In the genomic region with DNA sequence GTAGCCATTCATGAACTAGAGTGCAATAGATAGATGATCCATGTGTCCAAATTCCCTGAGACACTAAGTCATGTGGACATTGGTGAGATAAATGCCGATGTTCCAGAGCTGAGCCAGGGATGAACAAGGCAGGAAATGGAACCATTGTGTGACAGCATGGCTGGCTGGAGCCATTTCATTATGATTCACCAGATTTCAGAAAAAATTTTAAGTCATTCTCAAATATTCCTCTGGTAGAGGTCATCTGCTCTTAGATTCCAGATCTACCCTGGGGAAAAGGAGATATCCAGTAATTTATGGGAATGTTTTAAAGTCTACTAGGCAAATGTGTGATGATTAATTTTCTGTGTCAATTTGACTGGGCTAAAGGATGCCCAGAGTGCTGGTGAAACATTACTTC, we compare ENCODE assay signal across 24 cellular contexts.
DNase-seq lines count a peak whose midpoint lies in the region; ATAC-seq, FAIRE-seq and TF ChIP-seq lines count a peak whose summit lies in the region.
"Had no signal": no experiment of that assay in that cellular context is flagged by ENCODE, and none has a peak within 500 bp of the region (broad histone marks: within the 10 kb centered on the region; RNA-seq: fewer than 3 reads in every experiment).

No MANE protein-coding gene starts in this region.

- H3K36me3 ChIP-seq in astrocyte (ENCODE audit: insufficient read depth, low read length) (no peaks in the 10 kb centered on the region), osteoblast (ENCODE audit: insufficient read depth, low read length) (no peaks in the 10 kb centered on the region)

- H3K4me1 ChIP-seq in astrocyte (ENCODE audit: insufficient read depth, low read length): no peaks in the 10 kb centered on the region
- no peaks in the 10 kb centered on the region for H3K4me1 ChIP-seq in osteoblast (ENCODE audit: insufficient read depth, low read length)
- H3K4me1 ChIP-seq: A549 had no signal

- H3K27me3 Mint-ChIP-seq in astrocyte (ENCODE audit: low read depth, unreplicated experiment): no peaks in the 10 kb centered on the region
- no peaks in the 10 kb centered on the region for H3K27me3 Mint-ChIP-seq in activated CD4-positive, alpha-beta T cell treated with anti-CD3 and anti-CD28 coated beads, Interleukin-2, amount 10 ng/mL, durations not matched to agents 7 days and 5 days
- no peaks in the 10 kb centered on the region for H3K27me3 Mint-ChIP-seq in glutamatergic neuron (ENCODE audit: unreplicated experiment)

- peak; percentile 17 for FAIRE-seq in astrocyte (lab: Jason Lieb, UNC)
- FAIRE-seq: A549, GM12891, HepG2, K562 had no signal

- H3K9me3 Mint-ChIP-seq in astrocyte (ENCODE audit: unreplicated experiment) (peaks cover 6% of the 10 kb centered on the region), glutamatergic neuron (ENCODE audit: unreplicated experiment) (no peaks in the 10 kb centered on the region)
- no peaks in the 10 kb centered on the region for H3K9me3 Mint-ChIP-seq in activated CD4-positive, alpha-beta T cell treated with anti-CD3 and anti-CD28 coated beads, Interleukin-2, amount 10 ng/mL, durations not matched to agents 7 days and 5 days

- H3K4me3 Mint-ChIP-seq in astrocyte (ENCODE audit: unreplicated experiment) (no peak overlapping the region), glutamatergic neuron (ENCODE audit: unreplicated experiment) (no peak overlapping the region)
- no peak overlapping the region for H3K4me3 Mint-ChIP-seq in activated CD4-positive, alpha-beta T cell treated with anti-CD3 and anti-CD28 coated beads, Interleukin-2, amount 10 ng/mL, durations not matched to agents 7 days and 5 days
- H3K4me3 Mint-ChIP-seq: CD8-positive, alpha-beta memory T cell had no signal

- H3K4me1 Mint-ChIP-seq in astrocyte (ENCODE audit: low read depth, unreplicated experiment): no peaks in the 10 kb centered on the region
- no peaks in the 10 kb centered on the region for H3K4me1 Mint-ChIP-seq in activated CD4-positive, alpha-beta T cell treated with anti-CD3 and anti-CD28 coated beads, Interleukin-2, amount 10 ng/mL, durations not matched to agents 7 days and 5 days
- no peaks in the 10 kb centered on the region for H3K4me1 Mint-ChIP-seq in glutamatergic neuron (ENCODE audit: low read depth, unreplicated experiment)
- H3K4me1 Mint-ChIP-seq: CD8-positive, alpha-beta memory T cell had no signal

- POLR2A ChIA-PET in activated CD4-positive, alpha-beta T cell treated with anti-CD3 and anti-CD28 coated beads, Interleukin-2, amount 10 ng/mL, durations not matched to agents 7 days and 5 days (lab: Charles Lee): no interaction called here

- H3K36me3 Mint-ChIP-seq in astrocyte (ENCODE audit: low read depth, unreplicated experiment): no peaks in the 10 kb centered on the region
- H3K36me3 Mint-ChIP-seq in activated CD4-positive, alpha-beta T cell treated with anti-CD3 and anti-CD28 coated beads, Interleukin-2, amount 10 ng/mL, durations not matched to agents 7 days and 5 days (ENCODE audit: low read depth): no peaks in the 10 kb centered on the region
- H3K36me3 Mint-ChIP-seq in glutamatergic neuron (ENCODE audit: unreplicated experiment): no peaks in the 10 kb centered on the region
- H3K36me3 Mint-ChIP-seq: CD8-positive, alpha-beta memory T cell had no signal

- TF ChIP-seq CTCF in AG10803 (conservative IDR thresholded peaks at IDR 0.05; ENCODE audit: low read length) (no peak), astrocyte (IDR thresholded peaks at IDR 0.05; ENCODE audit: insufficient read depth, low read depth, low read length) (no peak), osteoblast (IDR thresholded peaks at IDR 0.05; ENCODE audit: extremely low read depth, low read depth, low read length) (no peak), glutamatergic neuron (IDR thresholded peaks at IDR 0.05; ENCODE audit: partially characterized antibody, unreplicated experiment) (no peak)

- CTCF ChIA-PET in activated CD4-positive, alpha-beta T cell treated with anti-CD3 and anti-CD28 coated beads, Interleukin-2, amount 10 ng/mL, durations not matched to agents 7 days and 5 days (lab: Charles Lee): no interaction called here

- ATAC-seq in GM21528 (IDR thresholded peaks at IDR 0.05; ENCODE audit: low FRiP score, unreplicated experiment): no peak
- ATAC-seq: A549, HepG2, K562, Panc1 had no signal

- H2AFZ ChIP-seq in astrocyte (ENCODE audit: low read depth, low read length) (no peak overlapping the region), osteoblast (ENCODE audit: low read length) (no peak overlapping the region)

- H3K4me3 ChIP-seq in AG10803 (ENCODE audit: low read length) (no peak overlapping the region), astrocyte (ENCODE audit: insufficient read depth, low read depth, low read length) (no peak overlapping the region), osteoblast (ENCODE audit: insufficient read depth, low read length) (no peak overlapping the region)
- H3K4me3 ChIP-seq: A549, K562 had no signal

- H3K27ac ChIP-seq in astrocyte (ENCODE audit: low read depth, low read length) (no peak overlapping the region), osteoblast (ENCODE audit: low read depth, low read length) (no peak overlapping the region)
- H3K27ac ChIP-seq: A549, C4-2B had no signal

- H3K27me3 ChIP-seq in astrocyte (ENCODE audit: insufficient read depth, low read length): no peaks in the 10 kb centered on the region
- no peaks in the 10 kb centered on the region for H3K27me3 ChIP-seq in osteoblast (ENCODE audit: insufficient read depth, low read length)

- H3K4me2 ChIP-seq in astrocyte (ENCODE audit: low read length) (no peak overlapping the region), osteoblast (ENCODE audit: insufficient read depth, low read length) (no peak overlapping the region)
- H3K4me2 ChIP-seq: A549 had no signal

- no peaks in the 10 kb centered on the region for H4K20me1 ChIP-seq in astrocyte (ENCODE audit: insufficient read depth, low read length)
- no peaks in the 10 kb centered on the region for H4K20me1 ChIP-seq in osteoblast (ENCODE audit: insufficient read depth, low read length)

- H3K9ac ChIP-seq in astrocyte (ENCODE audit: low read length): no peak overlapping the region

- DNase-seq in AG10803 (ENCODE audit: low read depth) (peak; percentile 60), GM04504 (ENCODE audit: low read depth) (peak; percentile 55), astrocyte (ENCODE audit: low read depth) (no peak), osteoblast (ENCODE audit: insufficient read length, low spot score, missing footprints) (peak; percentile 29), glutamatergic neuron (no peak), LoVo (ENCODE audit: low spot score) (no peak)
- no peak for DNase-seq in activated CD4-positive, alpha-beta T cell treated with anti-CD3 and anti-CD28 coated beads, Interleukin-2, amount 10 ng/mL, durations not matched to agents 7 days and 5 days
- DNase-seq: AML-193; CD8-positive, alpha-beta memory T cell; NCI-H1092 treated with DMSO at 0.1 percent for 48 hours; NCI-H1436 treated with DMSO at 0.1 percent for 48 hours; NCI-H2029; NCI-H2227 treated with DMSO at 0.1 percent for 48 hours; NCI-H510A; NCI-H774; NK-92 treated with Interleukin-12 subunit alpha and Interleukin-12 subunit beta, amount 100 ng/mL, for 24 hours; T-helper 1 cell had no signal

- H3K27ac Mint-ChIP-seq in astrocyte (ENCODE audit: unreplicated experiment) (no peak overlapping the region), glutamatergic neuron (ENCODE audit: unreplicated experiment) (no peak overlapping the region)
- H3K27ac Mint-ChIP-seq in activated CD4-positive, alpha-beta T cell treated with anti-CD3 and anti-CD28 coated beads, Interleukin-2, amount 10 ng/mL, durations not matched to agents 7 days and 5 days: no peak overlapping the region
- H3K27ac Mint-ChIP-seq: CD8-positive, alpha-beta memory T cell had no signal

- no peaks in the 10 kb centered on the region for H3K9me3 ChIP-seq in astrocyte (ENCODE audit: insufficient read depth, low read depth, low read length)
- no peaks in the 10 kb centered on the region for H3K9me3 ChIP-seq in osteoblast (ENCODE audit: low read depth, low read length)
- H3K9me3 ChIP-seq: A549 had no signal

- H3K79me2 ChIP-seq in astrocyte (ENCODE audit: insufficient read depth, low read length): no peaks in the 10 kb centered on the region
- H3K79me2 ChIP-seq in osteoblast (ENCODE audit: insufficient read depth, low read length): no peaks in the 10 kb centered on the region

Comparison
In these comparisons a context has a peak if more than half of its experiments do, and no peak if none do; other contexts are left out.
1. DNase-seq: peak in AG10803 (single experiment), GM04504 (single experiment) and osteoblast (single experiment); none in astrocyte (single experiment), activated CD4-positive, alpha-beta T cell treated with anti-CD3 and anti-CD28 coated beads, Interleukin-2, amount 10 ng/mL, durations not matched to agents 7 days and 5 days (single experiment), glutamatergic neuron (single experiment) and LoVo (single experiment).